In genomic region chr10:32125023-32125422, GRCh38 we compare ENCODE assay signal across 1 cellular context.
TF ChIP-seq lines count a peak whose summit lies in the region.

No MANE protein-coding gene starts in this region.

TF ChIP-seq in HepG2, 621 proteins besides CTCF, POLR2A, EP300 and RAD21 (continued from another document and continues in another):
- TF ChIP-seq, protein P1, sequence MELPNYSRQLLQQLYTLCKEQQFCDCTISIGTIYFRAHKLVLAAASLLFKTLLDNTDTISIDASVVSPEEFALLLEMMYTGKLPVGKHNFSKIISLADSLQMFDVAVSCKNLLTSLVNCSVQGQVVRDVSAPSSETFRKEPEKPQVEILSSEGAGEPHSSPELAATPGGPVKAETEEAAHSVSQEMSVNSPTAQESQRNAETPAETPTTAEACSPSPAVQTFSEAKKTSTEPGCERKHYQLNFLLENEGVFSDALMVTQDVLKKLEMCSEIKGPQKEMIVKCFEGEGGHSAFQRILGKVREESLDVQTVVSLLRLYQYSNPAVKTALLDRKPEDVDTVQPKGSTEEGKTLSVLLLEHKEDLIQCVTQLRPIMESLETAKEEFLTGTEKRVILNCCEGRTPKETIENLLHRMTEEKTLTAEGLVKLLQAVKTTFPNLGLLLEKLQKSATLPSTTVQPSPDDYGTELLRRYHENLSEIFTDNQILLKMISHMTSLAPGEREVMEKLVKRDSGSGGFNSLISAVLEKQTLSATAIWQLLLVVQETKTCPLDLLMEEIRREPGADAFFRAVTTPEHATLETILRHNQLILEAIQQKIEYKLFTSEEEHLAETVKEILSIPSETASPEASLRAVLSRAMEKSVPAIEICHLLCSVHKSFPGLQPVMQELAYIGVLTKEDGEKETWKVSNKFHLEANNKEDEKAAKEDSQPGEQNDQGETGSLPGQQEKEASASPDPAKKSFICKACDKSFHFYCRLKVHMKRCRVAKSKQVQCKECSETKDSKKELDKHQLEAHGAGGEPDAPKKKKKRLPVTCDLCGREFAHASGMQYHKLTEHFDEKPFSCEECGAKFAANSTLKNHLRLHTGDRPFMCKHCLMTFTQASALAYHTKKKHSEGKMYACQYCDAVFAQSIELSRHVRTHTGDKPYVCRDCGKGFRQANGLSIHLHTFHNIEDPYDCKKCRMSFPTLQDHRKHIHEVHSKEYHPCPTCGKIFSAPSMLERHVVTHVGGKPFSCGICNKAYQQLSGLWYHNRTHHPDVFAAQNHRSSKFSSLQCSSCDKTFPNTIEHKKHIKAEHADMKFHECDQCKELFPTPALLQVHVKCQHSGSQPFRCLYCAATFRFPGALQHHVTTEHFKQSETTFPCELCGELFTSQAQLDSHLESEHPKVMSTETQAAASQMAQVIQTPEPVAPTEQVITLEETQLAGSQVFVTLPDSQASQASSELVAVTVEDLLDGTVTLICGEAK (IDR thresholded peaks at IDR 0.05) = no peak
- TF ChIP-seq, protein P1 (CRISPR knock-in tag; IDR thresholded peaks at IDR 0.05) = no peak
- TF ChIP-seq TRIM24 (CRISPR knock-in tag; IDR thresholded peaks at IDR 0.05) (no peak), ZNF414 (CRISPR knock-in tag; IDR thresholded peaks at IDR 0.05) (no peak; the same call in 1 of the 2 replicates), TCF7 (IDR thresholded peaks at IDR 0.05; ENCODE audit: low read depth) (peak; percentile 39; the same call in 1 of the 2 replicates), FOXK1 (CRISPR knock-in tag; IDR thresholded peaks at IDR 0.05; ENCODE audit: borderline replicate concordance, low read depth) (no peak), ZMYM3 (CRISPR knock-in tag; IDR thresholded peaks at IDR 0.05) (peak; percentile 87), NFE2L1 (CRISPR knock-in tag; IDR thresholded peaks at IDR 0.05; ENCODE audit: borderline replicate concordance) (no peak), SP140L (CRISPR knock-in tag; IDR thresholded peaks at IDR 0.05; ENCODE audit: borderline replicate concordance) (no peak), FOXK2 (IDR thresholded peaks at IDR 0.05) (no peak), ISL2 (CRISPR knock-in tag; IDR thresholded peaks at IDR 0.05) (peak; percentile 77), STAG1 (CRISPR knock-in tag; IDR thresholded peaks at IDR 0.05) (0 out of 2 replicates have a peak, but pooled peaks have one; percentile 8), LCORL (IDR thresholded peaks at IDR 0.05) (no peak), LCORL (CRISPR knock-in tag; IDR thresholded peaks at IDR 0.05) (peak; percentile 38; the same call in 1 of the 2 replicates), YEATS2 (CRISPR knock-in tag; IDR thresholded peaks at IDR 0.05; ENCODE audit: borderline replicate concordance) (no peak), ELF1 (CRISPR knock-in tag; IDR thresholded peaks at IDR 0.05) (0 out of 2 replicates have a peak, but pooled peaks have one; percentile 26), MBD4 (IDR thresholded peaks at IDR 0.05; ENCODE audit: borderline replicate concordance, low read length) (no peak), CBX5 (CRISPR knock-in tag; IDR thresholded peaks at IDR 0.05; ENCODE audit: borderline replicate concordance) (peak; percentile 34; the same call in 1 of the 2 replicates), HNF4G (IDR thresholded peaks at IDR 0.05; ENCODE audit: borderline replicate concordance, low read depth, low read length) (peak; percentile 32; the same call in 1 of the 2 replicates), HNF4G (CRISPR knock-in tag; IDR thresholded peaks at IDR 0.05; ENCODE audit: borderline replicate concordance, low read depth) (peak; percentile 52; the same call in 1 of the 2 replicates), HNF4A (CRISPR knock-in tag; IDR thresholded peaks at IDR 0.05) (peak; percentile 75), FOXO1 (CRISPR knock-in tag; IDR thresholded peaks at IDR 0.05) (peak; percentile 48; the same call in 1 of the 2 replicates), FOXJ3 (CRISPR knock-in tag; IDR thresholded peaks at IDR 0.05; ENCODE audit: borderline replicate concordance) (peak; percentile 59; the same call in 1 of the 2 replicates), SMAD3 (CRISPR knock-in tag; IDR thresholded peaks at IDR 0.05) (peak; percentile 51; the same call in 1 of the 2 replicates), IRF2 (CRISPR knock-in tag; IDR thresholded peaks at IDR 0.05) (peak; percentile 34; the same call in 1 of the 2 replicates), ZFP37 (CRISPR knock-in tag; IDR thresholded peaks at IDR 0.05; ENCODE audit: borderline replicate concordance) (no peak), ZNF660 (CRISPR knock-in tag; IDR thresholded peaks at IDR 0.05; ENCODE audit: borderline replicate concordance, low read depth) (no peak), MAFK (conservative IDR thresholded peaks at IDR 0.05 in 1 of 2, IDR thresholded peaks at IDR 0.05 in 1 of 2; ENCODE audit: low read length in 2 of 2) (no peak), AFF4 (CRISPR knock-in tag; IDR thresholded peaks at IDR 0.05) (no peak), ZBTB43 (CRISPR knock-in tag; conservative IDR thresholded peaks at IDR 0.05) (no peak), SKIL (CRISPR knock-in tag; IDR thresholded peaks at IDR 0.05; ENCODE audit: borderline replicate concordance) (peak; percentile 59; the same call in 1 of the 2 replicates), RXRA (CRISPR knock-in tag; IDR thresholded peaks at IDR 0.05) (peak; percentile 29; the same call in 1 of the 2 replicates), DNMT3B (CRISPR knock-in tag; conservative IDR thresholded peaks at IDR 0.05) (no peak), ZNF331 (CRISPR knock-in tag; IDR thresholded peaks at IDR 0.05) (peak; percentile 59; the same call in 1 of the 2 replicates)
- TF ChIP-seq, protein P2, sequence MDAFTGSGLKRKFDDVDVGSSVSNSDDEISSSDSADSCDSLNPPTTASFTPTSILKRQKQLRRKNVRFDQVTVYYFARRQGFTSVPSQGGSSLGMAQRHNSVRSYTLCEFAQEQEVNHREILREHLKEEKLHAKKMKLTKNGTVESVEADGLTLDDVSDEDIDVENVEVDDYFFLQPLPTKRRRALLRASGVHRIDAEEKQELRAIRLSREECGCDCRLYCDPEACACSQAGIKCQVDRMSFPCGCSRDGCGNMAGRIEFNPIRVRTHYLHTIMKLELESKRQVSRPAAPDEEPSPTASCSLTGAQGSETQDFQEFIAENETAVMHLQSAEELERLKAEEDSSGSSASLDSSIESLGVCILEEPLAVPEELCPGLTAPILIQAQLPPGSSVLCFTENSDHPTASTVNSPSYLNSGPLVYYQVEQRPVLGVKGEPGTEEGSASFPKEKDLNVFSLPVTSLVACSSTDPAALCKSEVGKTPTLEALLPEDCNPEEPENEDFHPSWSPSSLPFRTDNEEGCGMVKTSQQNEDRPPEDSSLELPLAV (CRISPR knock-in tag; conservative IDR thresholded peaks at IDR 0.05; ENCODE audit: low read depth) = no peak
- TF ChIP-seq, protein P3, sequence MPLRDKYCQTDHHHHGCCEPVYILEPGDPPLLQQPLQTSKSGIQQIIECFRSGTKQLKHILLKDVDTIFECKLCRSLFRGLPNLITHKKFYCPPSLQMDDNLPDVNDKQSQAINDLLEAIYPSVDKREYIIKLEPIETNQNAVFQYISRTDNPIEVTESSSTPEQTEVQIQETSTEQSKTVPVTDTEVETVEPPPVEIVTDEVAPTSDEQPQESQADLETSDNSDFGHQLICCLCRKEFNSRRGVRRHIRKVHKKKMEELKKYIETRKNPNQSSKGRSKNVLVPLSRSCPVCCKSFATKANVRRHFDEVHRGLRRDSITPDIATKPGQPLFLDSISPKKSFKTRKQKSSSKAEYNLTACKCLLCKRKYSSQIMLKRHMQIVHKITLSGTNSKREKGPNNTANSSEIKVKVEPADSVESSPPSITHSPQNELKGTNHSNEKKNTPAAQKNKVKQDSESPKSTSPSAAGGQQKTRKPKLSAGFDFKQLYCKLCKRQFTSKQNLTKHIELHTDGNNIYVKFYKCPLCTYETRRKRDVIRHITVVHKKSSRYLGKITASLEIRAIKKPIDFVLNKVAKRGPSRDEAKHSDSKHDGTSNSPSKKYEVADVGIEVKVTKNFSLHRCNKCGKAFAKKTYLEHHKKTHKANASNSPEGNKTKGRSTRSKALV (CRISPR knock-in tag; IDR thresholded peaks at IDR 0.05) = no peak
- TF ChIP-seq, protein P4, sequence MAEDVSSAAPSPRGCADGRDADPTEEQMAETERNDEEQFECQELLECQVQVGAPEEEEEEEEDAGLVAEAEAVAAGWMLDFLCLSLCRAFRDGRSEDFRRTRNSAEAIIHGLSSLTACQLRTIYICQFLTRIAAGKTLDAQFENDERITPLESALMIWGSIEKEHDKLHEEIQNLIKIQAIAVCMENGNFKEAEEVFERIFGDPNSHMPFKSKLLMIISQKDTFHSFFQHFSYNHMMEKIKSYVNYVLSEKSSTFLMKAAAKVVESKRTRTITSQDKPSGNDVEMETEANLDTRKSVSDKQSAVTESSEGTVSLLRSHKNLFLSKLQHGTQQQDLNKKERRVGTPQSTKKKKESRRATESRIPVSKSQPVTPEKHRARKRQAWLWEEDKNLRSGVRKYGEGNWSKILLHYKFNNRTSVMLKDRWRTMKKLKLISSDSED (CRISPR knock-in tag; IDR thresholded peaks at IDR 0.05) = no peak
